ENCODE assay signal across 1 cellular context in genomic region chr1:53112861-53113260, GRCh38.
TF ChIP-seq lines count a peak whose summit lies in the region.

No MANE protein-coding gene starts in this region.

TF ChIP-seq in A549, 52 proteins besides CTCF, POLR2A, EP300 and RAD21:
- TF ChIP-seq ZSCAN20 (CRISPR knock-in tag; IDR thresholded peaks at IDR 0.05): no peak
- TF ChIP-seq TP53 (CRISPR knock-in tag; IDR thresholded peaks at IDR 0.05): no peak
- TF ChIP-seq HOXB13 (CRISPR knock-in tag; IDR thresholded peaks at IDR 0.05; ENCODE audit: low read depth): no peak
- TF ChIP-seq NFE2L2 (conservative IDR thresholded peaks at IDR 0.05; ENCODE audit: low read length): no peak
- no peak for TF ChIP-seq ZC3H11A (IDR thresholded peaks at IDR 0.05)
- TF ChIP-seq REST (IDR thresholded peaks at IDR 0.05): no peak
- no peak for TF ChIP-seq KDM1A (IDR thresholded peaks at IDR 0.05; ENCODE audit: low read depth)
- no peak for TF ChIP-seq CHD2 (IDR thresholded peaks at IDR 0.05; ENCODE audit: low read length, partially characterized antibody)
- no peak for TF ChIP-seq FOSL2 (IDR thresholded peaks at IDR 0.05)
- no peak for TF ChIP-seq FOSL2 (CRISPR knock-in tag; IDR thresholded peaks at IDR 0.05)
- TF ChIP-seq RNF2 (IDR thresholded peaks at IDR 0.05; ENCODE audit: borderline replicate concordance, low read depth): no peak
- TF ChIP-seq RFX5 (IDR thresholded peaks at IDR 0.05): no peak
- no peak for TF ChIP-seq ZNF302 (CRISPR knock-in tag; IDR thresholded peaks at IDR 0.05)
- no peak for TF ChIP-seq EHF (CRISPR knock-in tag; IDR thresholded peaks at IDR 0.05)
- no peak for TF ChIP-seq FOSB (CRISPR knock-in tag; IDR thresholded peaks at IDR 0.05)
